In genomic region chr6:43758617-43759050, GRCh38 we compare ENCODE assay signal across 8 cellular contexts. TPM values are rescaled to one million over a fixed set of nuclear protein-coding genes. Genes with fewer than 3 reads are reported as not detected.
DNase-seq lines count a peak whose midpoint lies in the region; ATAC-seq, FAIRE-seq and TF ChIP-seq lines count a peak whose summit lies in the region.

No MANE protein-coding gene starts in this region.

- no peaks in the 10 kb centered on the region for H3K36me3 ChIP-seq in A673 (ENCODE audit: insufficient read depth, low read length, poor library complexity, severe bottlenecking)
- no peaks in the 10 kb centered on the region for H3K36me3 ChIP-seq in kidney (ENCODE audit: control insufficient read depth in 1 of 2, insufficient read depth in 2 of 2, low read length in 2 of 2)

- no peak overlapping the region for H3K27ac Mint-ChIP-seq in activated T-helper 17 cell treated with anti-CD3 and anti-CD28 coated beads, Interleukin-2, amount 50 U/mL, for 72 hours

- no peak overlapping the region for H3K4me3 ChIP-seq in A673 (ENCODE audit: low read depth, low read length, poor library complexity, severe bottlenecking)
- no peak overlapping the region for H3K4me3 ChIP-seq in kidney (ENCODE audit: low read length in 2 of 2)

- POLR2A ChIA-PET in A673 (lab: Charles Lee; ENCODE audit: low non-redundant PET), result no interaction called here

- H3K9me3 ChIP-seq in A673 (ENCODE audit: low read depth, low read length, poor library complexity, severe bottlenecking), result no peaks in the 10 kb centered on the region
- H3K9me3 ChIP-seq in kidney (ENCODE audit: control insufficient read depth in 1 of 2, low read length in 2 of 2), result no peaks in the 10 kb centered on the region

- no TSS peak for BruUV-seq in A673 (replicated peaks; lab: Mats Ljungman, UMichigan)

- no peaks in the 10 kb centered on the region for H3K4me1 Mint-ChIP-seq in activated T-helper 17 cell treated with anti-CD3 and anti-CD28 coated beads, Interleukin-2, amount 50 U/mL, for 72 hours

- no peaks in the 10 kb centered on the region for H3K36me3 Mint-ChIP-seq in activated T-helper 17 cell treated with anti-CD3 and anti-CD28 coated beads, Interleukin-2, amount 50 U/mL, for 72 hours (ENCODE audit: low read depth)

- peak; percentile 66 for ATAC-seq in activated T-helper 17 cell treated with anti-CD3 and anti-CD28 coated beads, Interleukin-2, amount 50 U/mL, for 72 hours (replicated peaks)
- no peak for ATAC-seq in HG02884 (IDR thresholded peaks at IDR 0.05; ENCODE audit: unreplicated experiment)

- CTCF ChIA-PET in A673 (lab: Charles Lee), result no interaction called here

- no peak overlapping the region for H3K27ac ChIP-seq in A673 (ENCODE audit: low read depth, low read length, poor library complexity, severe bottlenecking)
- no peak overlapping the region for H3K27ac ChIP-seq in kidney (ENCODE audit: low read depth in 2 of 2, low read length in 2 of 2)

- no peaks in the 10 kb centered on the region for H3K27me3 Mint-ChIP-seq in activated T-helper 17 cell treated with anti-CD3 and anti-CD28 coated beads, Interleukin-2, amount 50 U/mL, for 72 hours

- peak; percentile 86 for TF ChIP-seq CTCF in A673 (conservative IDR thresholded peaks at IDR 0.05; ENCODE audit: low read depth, low read length)
- TF ChIP-seq CTCF in GM20000 (IDR thresholded peaks at IDR 0.05; ENCODE audit: extremely low read depth, missing control alignments), result peak; percentile 55
- peak; percentile 35 for TF ChIP-seq CTCF in kidney (IDR thresholded peaks at IDR 0.05; ENCODE audit: borderline replicate concordance, extremely low read depth, insufficient read depth)

- H3K9ac ChIP-seq in kidney (ENCODE audit: low read length in 2 of 2), result no peak overlapping the region

- H3K4me1 ChIP-seq in A673 (ENCODE audit: insufficient read depth, low read length, poor library complexity, severe bottlenecking) (peaks cover 4% of the 10 kb centered on the region), kidney (ENCODE audit: control insufficient read depth in 1 of 2, insufficient read depth in 1 of 2, low read depth in 1 of 2, low read length in 2 of 2) (no peaks in the 10 kb centered on the region)

- no peak overlapping the region for H3K4me3 Mint-ChIP-seq in activated T-helper 17 cell treated with anti-CD3 and anti-CD28 coated beads, Interleukin-2, amount 50 U/mL, for 72 hours

- FAIRE-seq in kidney (lab: Jason Lieb, UNC), result no peak

- no peaks in the 10 kb centered on the region for H3K9me3 Mint-ChIP-seq in activated T-helper 17 cell treated with anti-CD3 and anti-CD28 coated beads, Interleukin-2, amount 50 U/mL, for 72 hours

- DNase-seq in A673 (ENCODE audit: low spot score), result peak; percentile 35
- peak; percentile 64 for DNase-seq in GM20000 (ENCODE audit: low spot score)
- peak; percentile 65 for DNase-seq in kidney
- DNase-seq in midbrain (lab: John Stamatoyannopoulos, UW), result no peak
- DNase-seq in SIG-M5 treated with dmso at 0.1 percent for 504 hours (lab: John Stamatoyannopoulos, UW; ENCODE audit: unreplicated experiment), result no peak
- no peak for DNase-seq in NCI-H2171 (lab: John Stamatoyannopoulos, UW)

- H3K27me3 ChIP-seq in A673 (replicated peaks; ENCODE audit: insufficient read depth, low read depth, low read length, poor library complexity), result no peaks in the 10 kb centered on the region

- intact Hi-C loops in A673 (cut with micrococcal nuclease; ENCODE audit: unreplicated experiment), result loop anchor here (5.0 kb wide), 2 partner anchors 91 to 151 kb away; no protein-coding TSS in a partner anchor
- intact Hi-C loops in kidney (cut with DNase I), result no loop called here

RNA-seq across cellular contexts. Expression of gene VEGFA, which starts 11.4 kb away (rescaled TPM):
- total RNA-seq in A673 (2021) (116 and 144 TPM in 2 replicates), kidney (36.3 TPM)
- total RNA-seq in activated T-helper 17 cell treated with anti-CD3 and anti-CD28 coated beads, Interleukin-2, amount 50 U/mL, for 72 hours, result 100 to 1,000 TPM in 1 of 2 donors, 10 to 100 TPM in 1; 48.7 to 142 TPM
- 111 TPM for polyA plus RNA-seq in kidney (ENCODE audit: insufficient read depth, low read depth, low replicate concordance)

Comparison
In these comparisons a context has a peak if more than half of its experiments do, and no peak if none do; other contexts are left out.
1. DNase-seq: peak in A673 (single experiment), GM20000 (single experiment) and kidney (single experiment); none in midbrain (single experiment), SIG-M5 treated with dmso at 0.1 percent for 504 hours (single experiment) and NCI-H2171 (single experiment).
2. CTCF ChIP-seq: peak in every context shown above with its lines; median percentile 86 in A673; 55 in GM20000; 35 in kidney.